13 cellular contexts compared by ENCODE assay signal in the genomic region with DNA sequence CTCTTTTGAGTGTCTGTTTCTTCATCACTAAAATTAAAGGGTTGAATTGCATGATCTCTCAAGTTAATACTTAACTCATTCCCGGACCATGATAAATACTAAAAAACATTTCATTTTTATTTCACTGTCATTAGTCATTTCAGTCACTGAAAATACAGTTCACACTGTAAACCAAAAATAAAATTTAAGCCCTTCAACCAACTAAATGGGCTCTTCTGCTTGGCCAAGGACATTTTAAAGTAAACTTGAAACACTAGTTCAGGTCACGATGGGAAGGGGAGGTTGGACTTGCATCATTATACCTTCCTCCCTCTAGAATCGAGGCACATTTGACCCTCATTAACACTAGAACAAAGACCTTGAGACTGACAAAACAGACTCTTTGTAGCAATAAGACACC. TPM values are rescaled to one million over a fixed set of nuclear protein-coding genes. Genes with fewer than 3 reads are reported as not detected.
"Had no signal": no experiment of that assay in that cellular context is flagged by ENCODE, and none has a peak within 500 bp of the region (broad histone marks: within the 10 kb centered on the region; RNA-seq: fewer than 3 reads in every experiment).

No MANE protein-coding gene starts in this region.

- H3K4me3 ChIP-seq: adrenal gland, gastrocnemius medialis, pancreas had no signal

- FAIRE-seq: pancreas had no signal

- H3K27ac Mint-ChIP-seq: activated T-helper 1 cell treated with anti-CD3 and anti-CD28 coated beads, Interleukin-12 subunit alpha, Interleukin-12 subunit beta, Interleukin-2, Interleukin-4 antibody, amounts not matched to agents 30 ng/mL and 10 ng/mL and 1 ng/mL, durations not matched to agents 14 hours and 24 hours and 36 hours had no signal

- DNase-seq: activated CD8-positive, alpha-beta memory T cell treated with anti-CD3 and anti-CD28 coated beads, Interleukin-2, amount 50 U/mL, for 48 hours; adrenal gland; dermis blood vessel endothelial cell; erythroblast; gastrocnemius medialis; heart left ventricle; left cardiac atrium; pancreas; WERI-Rb-1 had no signal

- H3K4me3 Mint-ChIP-seq: activated T-helper 1 cell treated with anti-CD3 and anti-CD28 coated beads, Interleukin-12 subunit alpha, Interleukin-12 subunit beta, Interleukin-2, Interleukin-4 antibody, amounts not matched to agents 30 ng/mL and 10 ng/mL and 1 ng/mL, durations not matched to agents 14 hours and 24 hours and 36 hours had no signal

- H3K9me3 ChIP-seq: adrenal gland, gastrocnemius medialis, heart left ventricle, pancreas had no signal

- H3K4me1 ChIP-seq: adrenal gland, gastrocnemius medialis, pancreas had no signal

- H3K36me3 ChIP-seq: adrenal gland, gastrocnemius medialis, heart left ventricle, pancreas, WERI-Rb-1 had no signal

- ATAC-seq: heart left ventricle, left cardiac atrium, sciatic nerve had no signal

- H3K27ac ChIP-seq: WERI-Rb-1 had no signal

- H3K27me3 ChIP-seq: adrenal gland, gastrocnemius medialis, heart left ventricle, pancreas had no signal

RNA-seq across cellular contexts. Expression of gene HLA-DRB1, which starts 21.2 kb away (rescaled TPM):
- total RNA-seq: chondrocyte had no signal

RNA-seq across cellular contexts. Expression of gene HLA-DQA1, which starts 26.3 kb away (rescaled TPM):
- total RNA-seq: chondrocyte, dermis blood vessel endothelial cell, lung microvascular endothelial cell had no signal

RNA-seq across cellular contexts. Expression of gene HLA-DQB1, which starts 55.6 kb away (rescaled TPM):
- total RNA-seq: chondrocyte, dermis blood vessel endothelial cell had no signal
